21 cellular contexts compared by ENCODE assay signal in the genomic region with DNA sequence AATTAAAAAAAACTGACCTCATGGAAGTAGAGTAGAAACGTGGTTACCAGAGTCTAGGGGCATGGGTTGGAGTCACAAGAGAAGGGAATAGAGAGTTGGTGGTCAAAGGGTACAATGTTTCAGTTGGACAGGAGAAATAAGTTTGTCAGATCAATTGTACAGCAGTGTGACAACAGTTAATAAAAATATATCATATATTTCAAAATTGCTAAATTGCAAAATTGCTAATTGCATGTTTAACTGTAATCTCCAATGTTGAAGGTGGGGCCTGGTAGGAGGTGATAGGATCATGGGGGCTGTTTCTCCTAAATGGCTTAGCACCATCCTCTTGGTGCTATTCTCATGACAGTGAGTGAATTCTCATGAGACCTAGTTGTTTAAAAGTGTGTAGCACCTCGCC.
"Had no signal": no experiment of that assay in that cellular context is flagged by ENCODE, and none has a peak within 500 bp of the region (broad histone marks: within the 10 kb centered on the region; RNA-seq: fewer than 3 reads in every experiment).

No MANE protein-coding gene starts in this region.

- H3K27ac Mint-ChIP-seq: T-cell had no signal

- DNase-seq: Kasumi-1, MM.1S, NCI-H1048, NCI-H1105, NCI-H1417 treated with DMSO at 0.1 percent for 48 hours, NCI-H187, NCI-H2029, NCI-H2081 treated with DMSO at 0.1 percent for 48 hours, NCI-H2171, NCI-H226, NCI-H446, NCI-H510A, NCI-H524 treated with DMSO at 0.1 percent for 48 hours, PC-3, SHP77, SK-N-SH, SW 1271, T-cell had no signal

- H3K9ac ChIP-seq: KMS-11, SK-N-SH had no signal

- H3K27me3 Mint-ChIP-seq: T-cell had no signal

- H3K9me3 Mint-ChIP-seq: T-cell had no signal

- H3K27ac ChIP-seq: KMS-11, RWPE1 had no signal

- H3K4me2 ChIP-seq: KMS-11, SK-N-SH had no signal

- ATAC-seq: Panc1, PC-3, T-cell had no signal

- H3K4me1 Mint-ChIP-seq: T-cell had no signal

- H3K9me3 ChIP-seq: SK-N-SH had no signal

- H3K4me3 Mint-ChIP-seq: T-cell had no signal
